ENCODE assay signal across 21 cellular contexts in the genomic region with DNA sequence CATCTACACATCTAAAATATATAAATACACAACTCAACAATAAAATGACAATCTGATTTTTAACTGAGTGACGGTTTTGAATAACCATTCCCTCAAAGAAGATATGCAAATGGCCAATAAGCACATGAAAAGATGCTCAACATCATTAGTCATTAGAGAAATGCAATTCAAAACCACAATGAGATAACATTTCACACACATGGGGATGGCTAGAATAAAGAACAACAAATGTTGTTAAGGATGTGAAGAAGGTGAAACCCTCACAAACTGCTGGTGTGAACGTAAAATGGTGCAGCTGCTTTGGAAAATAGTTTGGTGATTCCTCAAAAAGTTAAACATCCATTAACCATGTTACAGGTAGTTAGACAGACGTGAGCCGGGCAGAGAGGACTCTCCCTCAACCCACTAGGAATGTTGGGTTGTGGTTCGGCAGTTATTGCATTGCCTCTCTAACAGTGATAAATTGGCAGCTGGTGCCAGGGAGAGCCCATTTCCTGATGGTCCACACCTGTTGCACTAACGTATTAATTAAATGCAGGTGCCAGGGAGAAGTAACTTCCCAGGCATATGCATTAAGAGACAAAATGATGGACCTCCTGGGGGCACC. TPM values are rescaled to one million over a fixed set of nuclear protein-coding genes. Genes with fewer than 3 reads are reported as not detected.
A peak's percentile ranks its signal among the peaks of the same experiment; 100 is the strongest.
DNase-seq lines count a peak whose midpoint lies in the region; ATAC-seq lines count a peak whose summit lies in the region.
"Had no signal": no experiment of that assay in that cellular context is flagged by ENCODE, and none has a peak within 500 bp of the region (broad histone marks: within the 10 kb centered on the region; RNA-seq: fewer than 3 reads in every experiment).

No MANE protein-coding gene starts in this region.

- peak overlapping the region; percentile 95 for H3K27ac Mint-ChIP-seq in central memory CD8-positive, alpha-beta T cell (ENCODE audit: low read depth)
- H3K27ac Mint-ChIP-seq: nephron progenitor cell had no signal

- ATAC-seq in central memory CD8-positive, alpha-beta T cell (replicated peaks; ENCODE audit: extremely low read depth, poor library complexity, severe bottlenecking), result peak; percentile 19
- ATAC-seq in HG02852 (IDR thresholded peaks at IDR 0.05; ENCODE audit: unreplicated experiment), result no peak

- H3K4me1 Mint-ChIP-seq in central memory CD8-positive, alpha-beta T cell, result peaks cover 55% of the 10 kb centered on the region

- no peaks in the 10 kb centered on the region for H3K27me3 Mint-ChIP-seq in central memory CD8-positive, alpha-beta T cell

- H3K36me3 Mint-ChIP-seq in central memory CD8-positive, alpha-beta T cell (ENCODE audit: insufficient read depth), result peaks cover 22% of the 10 kb centered on the region

- no peaks in the 10 kb centered on the region for H3K9me3 Mint-ChIP-seq in central memory CD8-positive, alpha-beta T cell

- peak in 2 of 3 experiments; percentile 49 to 80 for DNase-seq in NCI-H1417 (lab: John Stamatoyannopoulos, UW)
- no peak for DNase-seq in NCI-H1417 treated with DMSO at 0.1 percent for 48 hours (lab: John Stamatoyannopoulos, UW)
- DNase-seq in A172 (ENCODE audit: low spot score), result peak; percentile 51
- peak; percentile 67 for DNase-seq in NCI-H69 (lab: John Stamatoyannopoulos, UW)
- DNase-seq in central memory CD8-positive, alpha-beta T cell (ENCODE audit: low spot score in 2 of 2), result no peak
- no peak for DNase-seq in glomerular visceral epithelial cell (ENCODE audit: extremely low spot score)
- DNase-seq in NCI-H82 treated with DMSO at 0.1 percent for 48 hours (lab: John Stamatoyannopoulos, UW; ENCODE audit: unreplicated experiment), result no peak
- DNase-seq: amygdala; BE2C; effector CD8-positive, alpha-beta T cell; mesenchymal stem cell; NCI-H1930; NCI-H446; nephron progenitor cell; stimulated activated CD4-positive, alpha-beta T cell treated with anti-CD3 and anti-CD28 coated beads, Interleukin-4, amount 100 ng/mL, for 4 hours; uterus had no signal

- peak overlapping the region; percentile 52 for H3K4me3 Mint-ChIP-seq in central memory CD8-positive, alpha-beta T cell
- H3K4me3 Mint-ChIP-seq: activated T-helper 1 cell treated with anti-CD3 and anti-CD28 coated beads, Interleukin-12 subunit alpha, Interleukin-12 subunit beta, Interleukin-2, Interleukin-4 antibody, amounts not matched to agents 30 ng/mL and 10 ng/mL and 1 ng/mL, durations not matched to agents 14 hours and 24 hours and 36 hours; nephron progenitor cell had no signal

RNA-seq across cellular contexts. Expression of a gene that starts 22.3 kb away (rescaled TPM):
- total RNA-seq in A172 (2014; rRNA removed; shearing (Covaris generic)), result 0.05 TPM in 1 of 2 replicates, not detected in the other

RNA-seq across cellular contexts. Expression of a gene that starts 29.2 kb away (rescaled TPM):
- not detected in 2 replicates for total RNA-seq in A172 (2014; rRNA removed; shearing (Covaris generic))
- total RNA-seq: cerebellum, esophagus muscularis mucosa, H4, uterus had no signal

RNA-seq across cellular contexts. Expression of a gene that starts 41.1 kb away (rescaled TPM):
- total RNA-seq in A172 (2014; rRNA removed; shearing (Covaris generic)), result 191 and 196 TPM in 2 replicates

RNA-seq across cellular contexts. Expression of a gene that starts 51.1 kb away (rescaled TPM):
- not detected in 2 replicates for total RNA-seq in A172 (2014; rRNA removed; shearing (Covaris generic))
- total RNA-seq: cerebellum, H4 had no signal

Comparison
In these comparisons a context has a peak if more than half of its experiments do, and no peak if none do; other contexts are left out.
1. DNase-seq: peak in NCI-H1417 (2 of 3), A172 (single experiment) and NCI-H69 (single experiment); none in NCI-H1417 treated with DMSO at 0.1 percent for 48 hours (single experiment), central memory CD8-positive, alpha-beta T cell (0 of 2), glomerular visceral epithelial cell (single experiment) and NCI-H82 treated with DMSO at 0.1 percent for 48 hours (single experiment).